Comparison of ENCODE assay signal across 9 cellular contexts in the genomic region with DNA sequence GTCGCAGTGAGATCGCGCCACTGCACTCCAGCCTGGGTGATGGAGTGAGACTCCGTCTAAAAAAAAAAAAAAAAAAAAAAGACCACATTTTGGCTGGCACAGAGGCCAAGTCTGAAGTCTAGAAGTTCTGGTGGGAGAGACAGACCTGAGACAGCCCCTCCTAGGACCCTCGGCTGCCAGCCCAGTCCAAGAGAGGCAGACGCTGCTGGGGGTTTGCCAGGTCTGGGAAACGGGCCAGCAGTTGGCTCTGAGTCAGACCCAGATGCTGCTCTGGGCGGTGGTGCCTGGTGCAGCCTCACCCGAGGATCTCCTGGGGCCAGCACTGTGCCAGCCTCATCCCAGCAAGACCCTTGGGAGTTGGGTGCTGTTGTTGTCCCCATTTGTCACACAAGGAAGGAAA. TPM values are rescaled to one million over a fixed set of nuclear protein-coding genes. Genes with fewer than 3 reads are reported as not detected.
A peak's percentile ranks its signal among the peaks of the same experiment; 100 is the strongest.
DNase-seq lines count a peak whose midpoint lies in the region; ATAC-seq and TF ChIP-seq lines count a peak whose summit lies in the region.
"Had no signal": no experiment of that assay in that cellular context is flagged by ENCODE, and none has a peak within 500 bp of the region (broad histone marks: within the 10 kb centered on the region; RNA-seq: fewer than 3 reads in every experiment).

No MANE protein-coding gene starts in this region.

- H3K4me3 ChIP-seq in HEK293 (ENCODE audit: low read depth, low read length) (no peak overlapping the region), SK-N-SH (ENCODE audit: low read depth in 2 of 2, low read length in 1 of 2) (no peak overlapping the region)

- ATAC-seq in stimulated activated naive B cell treated with anti-CD40 and anti-IgM and Interleukin-4, amounts not matched to agents 10 μg/mL and 1 μg/mL and 100 μg/mL, for 72 hours (replicated peaks): no peak
- no peak for ATAC-seq in HG03025 (IDR thresholded peaks at IDR 0.05; ENCODE audit: low FRiP score, unreplicated experiment)
- no peak for ATAC-seq in activated CD4-positive, alpha-beta T cell treated with anti-CD3 and anti-CD28 coated beads for 36 hours
- ATAC-seq in GM21360 (IDR thresholded peaks at IDR 0.05; ENCODE audit: unreplicated experiment): no peak

- no peaks in the 10 kb centered on the region for H3K79me2 ChIP-seq in SK-N-SH (ENCODE audit: insufficient read depth)

- POLR2A ChIA-PET in HEK293 (lab: Yijun Ruan, JAX): no interaction called here
- POLR2A ChIA-PET in SK-N-SH (lab: Yijun Ruan, JAX): interaction anchor here (0.6 to 1.6 kb wide), 3 partner anchors 22 to 411 kb away, joined by 3 to 6 read pairs (median 6); partner anchors contain the start of gene RPL18A
- POLR2A ChIA-PET in activated CD4-positive, alpha-beta T cell treated with anti-CD3 and anti-CD28 coated beads for 36 hours (lab: Charles Lee): no interaction called here

- no peaks in the 10 kb centered on the region for H3K36me3 ChIP-seq in HEK293 (ENCODE audit: control insufficient read depth in 2 of 2, insufficient read depth in 1 of 2, low read length in 2 of 2)
- no peaks in the 10 kb centered on the region for H3K36me3 ChIP-seq in SK-N-SH (replicated peaks in 1 of 2; ENCODE audit: control insufficient read depth in 1 of 2, insufficient read depth in 2 of 2, low read length in 1 of 2)

- 0 out of 4 replicates have a peak, but pooled peaks of 1 of the 2 experiments have one; percentile 48 for TF ChIP-seq EP300 in SK-N-SH (IDR thresholded peaks at IDR 0.05; ENCODE audit: borderline replicate concordance in 1 of 2, low read depth in 1 of 2, low read length in 1 of 2)

- H3K27me3 Mint-ChIP-seq in stimulated activated naive B cell treated with anti-CD40 and anti-IgM and Interleukin-4, amounts not matched to agents 10 μg/mL and 1 μg/mL and 100 μg/mL, for 72 hours: no peaks in the 10 kb centered on the region
- H3K27me3 Mint-ChIP-seq in activated CD4-positive, alpha-beta T cell treated with anti-CD3 and anti-CD28 coated beads for 36 hours: no peaks in the 10 kb centered on the region
- H3K27me3 Mint-ChIP-seq: activated naive CD8-positive, alpha-beta T cell treated with anti-CD3 and anti-CD28 coated beads, Interleukin-2, amount 10 ng/mL, durations not matched to agents 7 days and 5 days had no signal

- H3K9me2 ChIP-seq in SK-N-SH: no peaks in the 10 kb centered on the region

- WGBS in SK-N-SH (ENCODE audit: low lambda C conversion rate): 27% methylated on average over 6 of the region's 9 CpGs

- no peak overlapping the region for H3K27ac ChIP-seq in HEK293 (ENCODE audit: extremely low read depth, low read depth, low read length)
- no peak overlapping the region; a peak in 1 of 4 replicates for H3K27ac ChIP-seq in SK-N-SH (ENCODE audit: low read depth in 2 of 2, low read length in 1 of 2)

- H3K9ac ChIP-seq in SK-N-SH: no peak overlapping the region

- H3K4me2 ChIP-seq in SK-N-SH: peak overlapping the region; percentile 37; the same call in 1 of the 2 replicates

- peak overlapping the region; percentile 96 for H3K27ac Mint-ChIP-seq in stimulated activated naive B cell treated with anti-CD40 and anti-IgM and Interleukin-4, amounts not matched to agents 10 μg/mL and 1 μg/mL and 100 μg/mL, for 72 hours
- no peak overlapping the region for H3K27ac Mint-ChIP-seq in activated CD4-positive, alpha-beta T cell treated with anti-CD3 and anti-CD28 coated beads for 36 hours
- H3K27ac Mint-ChIP-seq: activated naive CD8-positive, alpha-beta T cell treated with anti-CD3 and anti-CD28 coated beads, Interleukin-2, amount 10 ng/mL, durations not matched to agents 7 days and 5 days had no signal

- H3K4me3 Mint-ChIP-seq in stimulated activated naive B cell treated with anti-CD40 and anti-IgM and Interleukin-4, amounts not matched to agents 10 μg/mL and 1 μg/mL and 100 μg/mL, for 72 hours: peak overlapping the region in 1 of 2 donors; percentile 4
- no peak overlapping the region for H3K4me3 Mint-ChIP-seq in activated CD4-positive, alpha-beta T cell treated with anti-CD3 and anti-CD28 coated beads for 36 hours
- H3K4me3 Mint-ChIP-seq: activated naive CD8-positive, alpha-beta T cell treated with anti-CD3 and anti-CD28 coated beads, Interleukin-2, amount 10 ng/mL, durations not matched to agents 7 days and 5 days had no signal

- no peaks in the 10 kb centered on the region for H3K27me3 ChIP-seq in SK-N-SH (ENCODE audit: insufficient read depth)

- peaks cover 56 to 84% of the 10 kb centered on the region in 2 donors for H3K4me1 Mint-ChIP-seq in stimulated activated naive B cell treated with anti-CD40 and anti-IgM and Interleukin-4, amounts not matched to agents 10 μg/mL and 1 μg/mL and 100 μg/mL, for 72 hours
- H3K4me1 Mint-ChIP-seq in activated CD4-positive, alpha-beta T cell treated with anti-CD3 and anti-CD28 coated beads for 36 hours: peaks cover 38% of the 10 kb centered on the region

- H2AFZ ChIP-seq in SK-N-SH (ENCODE audit: low read depth): no peak overlapping the region

- DNase-seq in SK-N-SH (peak; percentile 76), glomerular visceral epithelial cell (ENCODE audit: extremely low spot score) (peak; percentile 73)
- DNase-seq in stimulated activated naive B cell treated with anti-CD40 and anti-IgM and Interleukin-4, amounts not matched to agents 10 μg/mL and 1 μg/mL and 100 μg/mL, for 72 hours: no peak
- DNase-seq in activated CD4-positive, alpha-beta T cell treated with anti-CD3 and anti-CD28 coated beads, Interleukin-2, amount 50 U/mL, for 4 hours: no peak
- no peak for DNase-seq in activated CD4-positive, alpha-beta T cell treated with anti-CD3 and anti-CD28 coated beads for 36 hours
- DNase-seq: activated naive CD8-positive, alpha-beta T cell treated with anti-CD3 and anti-CD28 coated beads, Interleukin-2, amount 10 ng/mL, durations not matched to agents 7 days and 5 days had no signal

- H3K4me1 ChIP-seq in HEK293 (ENCODE audit: control insufficient read depth, insufficient read depth, low read length): no peaks in the 10 kb centered on the region
- H3K4me1 ChIP-seq in SK-N-SH (ENCODE audit: control insufficient read depth in 1 of 2, insufficient read depth in 2 of 2, low read depth in 1 of 2, low read length in 1 of 2): peaks cover 9 to 17% of the 10 kb centered on the region in 2 experiments; a peak in 1 of 4 replicates

- CTCF ChIA-PET in HEK293 (lab: Yijun Ruan, JAX) (interaction anchor here (7.0 kb wide), 1 partner anchor 10 kb away, joined by 46 read pairs; no protein-coding TSS in a partner anchor), SK-N-SH (lab: Yijun Ruan, JAX) (no interaction called here)
- CTCF ChIA-PET in activated CD4-positive, alpha-beta T cell treated with anti-CD3 and anti-CD28 coated beads for 36 hours (lab: Charles Lee): interaction anchor here (0.7 kb wide), 1 partner anchor 197 kb away, joined by 3 read pairs; no protein-coding TSS in a partner anchor

- no peaks in the 10 kb centered on the region for H4K20me1 ChIP-seq in SK-N-SH (ENCODE audit: insufficient read depth)

- TF ChIP-seq RAD21 in SK-N-SH (IDR thresholded peaks at IDR 0.05; ENCODE audit: low read length): no peak

- no peaks in the 10 kb centered on the region for H3K9me3 Mint-ChIP-seq in stimulated activated naive B cell treated with anti-CD40 and anti-IgM and Interleukin-4, amounts not matched to agents 10 μg/mL and 1 μg/mL and 100 μg/mL, for 72 hours
- no peaks in the 10 kb centered on the region for H3K9me3 Mint-ChIP-seq in activated CD4-positive, alpha-beta T cell treated with anti-CD3 and anti-CD28 coated beads for 36 hours (ENCODE audit: low read depth)
- H3K9me3 Mint-ChIP-seq: activated naive CD8-positive, alpha-beta T cell treated with anti-CD3 and anti-CD28 coated beads, Interleukin-2, amount 10 ng/mL, durations not matched to agents 7 days and 5 days had no signal

- peaks cover 48 to 61% of the 10 kb centered on the region in 2 donors for H3K36me3 Mint-ChIP-seq in stimulated activated naive B cell treated with anti-CD40 and anti-IgM and Interleukin-4, amounts not matched to agents 10 μg/mL and 1 μg/mL and 100 μg/mL, for 72 hours
- peaks cover 52% of the 10 kb centered on the region for H3K36me3 Mint-ChIP-seq in activated CD4-positive, alpha-beta T cell treated with anti-CD3 and anti-CD28 coated beads for 36 hours (ENCODE audit: low read depth)

- H3K9me3 ChIP-seq in HEK293 (ENCODE audit: control insufficient read depth, insufficient read depth, low read depth, low read length) (no peaks in the 10 kb centered on the region), SK-N-SH (no peaks in the 10 kb centered on the region)

- intact Hi-C loops in activated CD4-positive, alpha-beta T cell treated with anti-CD3 and anti-CD28 coated beads for 36 hours (cut with DNase I, micrococcal nuclease): no loop called here

- H3F3A ChIP-seq in SK-N-SH (replicated peaks; ENCODE audit: insufficient read depth): no peaks in the 10 kb centered on the region

- TF ChIP-seq CTCF in HEK293 (tag by site-specific recombination; IDR thresholded peaks at IDR 0.05) (no peak), SK-N-SH (IDR thresholded peaks at IDR 0.05) (no peak)

TF ChIP-seq in HEK293, 187 proteins besides CTCF, POLR2A, EP300 and RAD21 (continues in another document):
- TF ChIP-seq ZNF311 (tag by site-specific recombination; IDR thresholded peaks at IDR 0.05; ENCODE audit: borderline replicate concordance) (no peak), KLF8 (tag by site-specific recombination; IDR thresholded peaks at IDR 0.05) (no peak), ZNF837 (tag by site-specific recombination; IDR thresholded peaks at IDR 0.05) (no peak), ZNF548 (tag by site-specific recombination; IDR thresholded peaks at IDR 0.05) (no peak), ZNF629 (tag by site-specific recombination; IDR thresholded peaks at IDR 0.05) (no peak)

TF ChIP-seq in SK-N-SH, 30 proteins besides CTCF, POLR2A, EP300 and RAD21 (continues in another document):
- TF ChIP-seq RFX5 (IDR thresholded peaks at IDR 0.05; ENCODE audit: low read length): no peak

RNA-seq across cellular contexts. Expression of gene FCHO1, which starts 5.8 kb away (rescaled TPM):
- 0.19 and 0.71 TPM in 2 replicates for polyA plus RNA-seq in SK-N-SH (2012; rRNA removed)
- polyA plus RNA-seq in SK-N-SH (2012; cell fraction: cytosol; rRNA removed): 0.04 and 0.16 TPM in 2 replicates
- 0.75 and 1.4 TPM in 2 replicates for polyA plus RNA-seq in SK-N-SH (2012; cell fraction: nucleus; rRNA removed)
- total RNA-seq in activated CD4-positive, alpha-beta T cell treated with anti-CD3 and anti-CD28 coated beads for 36 hours: 10 to 100 TPM; 50.5 to 51.8 TPM

RNA-seq across cellular contexts. Expression of gene B3GNT3, which starts 37.8 kb away (rescaled TPM):
- polyA plus RNA-seq in SK-N-SH (2012; rRNA removed): not detected in 2 replicates
- not detected in 2 replicates for polyA plus RNA-seq in SK-N-SH (2012; cell fraction: cytosol; rRNA removed)
- polyA plus RNA-seq in SK-N-SH (2012; cell fraction: nucleus; rRNA removed): 0.05 TPM in 1 of 2 replicates, not detected in the other
- total RNA-seq in activated CD4-positive, alpha-beta T cell treated with anti-CD3 and anti-CD28 coated beads for 36 hours: under 1 TPM; 0.75 to 0.95 TPM
- total RNA-seq: activated naive CD8-positive, alpha-beta T cell treated with anti-CD3 and anti-CD28 coated beads, Interleukin-2, amount 10 ng/mL, durations not matched to agents 7 days and 5 days had no signal

RNA-seq across cellular contexts. Expression of gene MAP1S, which starts 37.8 kb away (rescaled TPM):
- polyA plus RNA-seq in SK-N-SH (2012; rRNA removed): 7.8 and 18.4 TPM in 2 replicates
- 4.9 and 9.1 TPM in 2 replicates for polyA plus RNA-seq in SK-N-SH (2012; cell fraction: cytosol; rRNA removed)
- 24.7 and 42.3 TPM in 2 replicates for polyA plus RNA-seq in SK-N-SH (2012; cell fraction: nucleus; rRNA removed)
- total RNA-seq in activated CD4-positive, alpha-beta T cell treated with anti-CD3 and anti-CD28 coated beads for 36 hours: 10 to 100 TPM; 57.6 to 79.3 TPM

Comparison
In these comparisons a context has a peak if more than half of its experiments do, and no peak if none do; other contexts are left out.
1. DNase-seq: peak in SK-N-SH (single experiment) and glomerular visceral epithelial cell (single experiment); none in stimulated activated naive B cell treated with anti-CD40 and anti-IgM and Interleukin-4, amounts not matched to agents 10 μg/mL and 1 μg/mL and 100 μg/mL, for 72 hours (single experiment), activated CD4-positive, alpha-beta T cell treated with anti-CD3 and anti-CD28 coated beads, Interleukin-2, amount 50 U/mL, for 4 hours (0 of 2) and activated CD4-positive, alpha-beta T cell treated with anti-CD3 and anti-CD28 coated beads for 36 hours (single experiment).